Comparison of ENCODE assay signal across 8 cellular contexts in genomic region chr3:150787741-150788370, GRCh38. TPM values are rescaled to one million over a fixed set of nuclear protein-coding genes. Genes with fewer than 3 reads are reported as not detected.
DNase-seq lines count a peak whose midpoint lies in the region; ATAC-seq and TF ChIP-seq lines count a peak whose summit lies in the region.

No MANE protein-coding gene starts in this region.

- H3K27me3 ChIP-seq in adrenal gland (no peaks in the 10 kb centered on the region), sigmoid colon (no peaks in the 10 kb centered on the region)

- H3K27ac Mint-ChIP-seq in T-helper 2 cell treated with Interferon-gamma antibody and Interleukin-4, amounts not matched to agents 5 μg/mL and 100 μg/mL, for 36 hours = no peak overlapping the region

- no peak overlapping the region for H3K27ac ChIP-seq in adrenal gland
- no peak overlapping the region for H3K27ac ChIP-seq in sigmoid colon

- ATAC-seq in left ventricle myocardium superior = peak; percentile 84

- H3K36me3 ChIP-seq in adrenal gland (replicated peaks in 1 of 2) (no peaks in the 10 kb centered on the region), sigmoid colon (no peaks in the 10 kb centered on the region)

- H3K9me3 Mint-ChIP-seq in T-helper 2 cell treated with Interferon-gamma antibody and Interleukin-4, amounts not matched to agents 5 μg/mL and 100 μg/mL, for 36 hours = no peaks in the 10 kb centered on the region

- H3K4me1 ChIP-seq in adrenal gland (replicated peaks in 1 of 2) = no peaks in the 10 kb centered on the region
- no peaks in the 10 kb centered on the region for H3K4me1 ChIP-seq in sigmoid colon

- intact Hi-C loops in adrenal gland (cut with DNase I) (loop anchor here (5.0 to 10.0 kb wide), 2 partner anchors 74 to 357 kb away; no protein-coding TSS in a partner anchor), left ventricle myocardium superior (cut with micrococcal nuclease) (loop anchor here (5.0 kb wide), 1 partner anchor 354 kb away; no protein-coding TSS in a partner anchor), sigmoid colon (cut with DNase I) (loop anchor here (1.0 to 5.0 kb wide), 2 partner anchors 66 to 358 kb away; no protein-coding TSS in a partner anchor)

- no peak overlapping the region for H3K4me3 ChIP-seq in HFF-Myc (replicated peaks; ENCODE audit: low read depth, low read length)
- no peak overlapping the region for H3K4me3 ChIP-seq in adrenal gland
- H3K4me3 ChIP-seq in sigmoid colon = no peak overlapping the region

- peaks cover 26% of the 10 kb centered on the region for H3K4me1 Mint-ChIP-seq in T-helper 2 cell treated with Interferon-gamma antibody and Interleukin-4, amounts not matched to agents 5 μg/mL and 100 μg/mL, for 36 hours (ENCODE audit: low read depth)

- no peaks in the 10 kb centered on the region for H3K36me3 Mint-ChIP-seq in T-helper 2 cell treated with Interferon-gamma antibody and Interleukin-4, amounts not matched to agents 5 μg/mL and 100 μg/mL, for 36 hours (ENCODE audit: low read depth)

- peaks cover 3% of the 10 kb centered on the region for H3K27me3 Mint-ChIP-seq in T-helper 2 cell treated with Interferon-gamma antibody and Interleukin-4, amounts not matched to agents 5 μg/mL and 100 μg/mL, for 36 hours (ENCODE audit: low read depth)

- peak; percentile 96 for TF ChIP-seq CTCF in GM10266 (IDR thresholded peaks at IDR 0.05; ENCODE audit: control insufficient read depth, insufficient read depth, low read depth, missing control alignments)
- peak; percentile 97 for TF ChIP-seq CTCF in HFF-Myc (IDR thresholded peaks at IDR 0.05; ENCODE audit: low read depth, low read length, missing control alignments)
- TF ChIP-seq CTCF in adrenal gland (IDR thresholded peaks at IDR 0.05) = peak; percentile 81 to 96 (median 91)
- TF ChIP-seq CTCF in sigmoid colon (IDR thresholded peaks at IDR 0.05) = peak; percentile 68 to 82 (median 75)

- WGBS in adrenal gland, 4 donors = 2 to 4% (median 3%) methylated on average over 10 of the region's 10 CpGs
- 8 to 11% methylated on average over 10 of the region's 10 CpGs for WGBS in sigmoid colon, 2 donors

- TF ChIP-seq POLR2A in adrenal gland (IDR thresholded peaks at IDR 0.05) = no peak
- no peak for TF ChIP-seq POLR2A in sigmoid colon (IDR thresholded peaks at IDR 0.05)

- no peak overlapping the region for H3K4me3 Mint-ChIP-seq in T-helper 2 cell treated with Interferon-gamma antibody and Interleukin-4, amounts not matched to agents 5 μg/mL and 100 μg/mL, for 36 hours

- TF ChIP-seq EP300 in sigmoid colon (IDR thresholded peaks at IDR 0.05) = no peak

- H3K9me3 ChIP-seq in adrenal gland (replicated peaks in 1 of 3) (no peaks in the 10 kb centered on the region), sigmoid colon (no peaks in the 10 kb centered on the region)

- peak; percentile 71 for DNase-seq in GM10266 (ENCODE audit: extremely low spot score)
- DNase-seq in HFF-Myc (ENCODE audit: extremely low read depth, low read depth) = peak; percentile 15
- peak; percentile 73 for DNase-seq in NCI-H1105 (lab: John Stamatoyannopoulos, UW)
- peak; percentile 67 for DNase-seq in T-helper 2 cell treated with Interferon-gamma antibody and Interleukin-4, amounts not matched to agents 5 μg/mL and 100 μg/mL, for 36 hours (ENCODE audit: low spot score)
- DNase-seq in adrenal gland = peak; percentile 86 to 93 (median 91)
- peak; percentile 91 for DNase-seq in left ventricle myocardium superior
- DNase-seq in sigmoid colon = peak; percentile 87
- no peak for DNase-seq in NCI-H226

RNA-seq across cellular contexts. Expression of gene SIAH2, which starts 24.9 kb away (rescaled TPM):
- total RNA-seq in adrenal gland (100 to 1,000 TPM in 6 of 8 donors, 10 to 100 TPM in 2; 59.8 to 216 (median 121) TPM), left ventricle myocardium superior (23.2 TPM), sigmoid colon (10 to 100 TPM; 21.2 to 35.0 (median 24.5) TPM)
- polyA plus RNA-seq in adrenal gland (10 to 100 TPM; 22.1 to 75.6 (median 24.3) TPM), sigmoid colon (10 to 100 TPM; 12.0 to 19.1 (median 15.0) TPM)
